ENCODE assay signal across 7 cellular contexts in the genomic region with DNA sequence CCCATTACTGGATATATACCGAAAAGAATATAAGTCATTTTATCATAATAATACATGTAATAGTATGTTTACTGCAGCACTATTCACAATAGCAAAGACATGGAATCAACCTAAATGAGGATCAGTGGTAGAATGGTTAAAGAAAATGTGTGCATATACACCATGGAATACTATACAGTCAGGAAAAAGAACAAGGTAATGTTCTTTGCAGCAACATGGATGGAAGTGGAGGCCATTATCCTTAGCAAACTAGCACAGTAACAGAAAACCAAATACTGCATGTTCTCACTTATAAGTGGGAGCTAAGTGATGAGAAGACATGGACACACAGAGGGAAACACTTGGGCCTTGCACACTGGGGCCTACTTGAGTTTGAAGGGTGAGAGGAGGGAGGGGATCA.
"Had no signal": no experiment of that assay in that cellular context is flagged by ENCODE, and none has a peak within 500 bp of the region (broad histone marks: within the 10 kb centered on the region; RNA-seq: fewer than 3 reads in every experiment).

No MANE protein-coding gene starts in this region.

- DNase-seq: GDM1, GF-D8 had no signal

- H3K4me3 ChIP-seq: GM12878 had no signal

- ATAC-seq: GM12878 had no signal

- FAIRE-seq: G401.6, GM12878, GM12892, GM18507, GM19239 had no signal
